In the genomic region with DNA sequence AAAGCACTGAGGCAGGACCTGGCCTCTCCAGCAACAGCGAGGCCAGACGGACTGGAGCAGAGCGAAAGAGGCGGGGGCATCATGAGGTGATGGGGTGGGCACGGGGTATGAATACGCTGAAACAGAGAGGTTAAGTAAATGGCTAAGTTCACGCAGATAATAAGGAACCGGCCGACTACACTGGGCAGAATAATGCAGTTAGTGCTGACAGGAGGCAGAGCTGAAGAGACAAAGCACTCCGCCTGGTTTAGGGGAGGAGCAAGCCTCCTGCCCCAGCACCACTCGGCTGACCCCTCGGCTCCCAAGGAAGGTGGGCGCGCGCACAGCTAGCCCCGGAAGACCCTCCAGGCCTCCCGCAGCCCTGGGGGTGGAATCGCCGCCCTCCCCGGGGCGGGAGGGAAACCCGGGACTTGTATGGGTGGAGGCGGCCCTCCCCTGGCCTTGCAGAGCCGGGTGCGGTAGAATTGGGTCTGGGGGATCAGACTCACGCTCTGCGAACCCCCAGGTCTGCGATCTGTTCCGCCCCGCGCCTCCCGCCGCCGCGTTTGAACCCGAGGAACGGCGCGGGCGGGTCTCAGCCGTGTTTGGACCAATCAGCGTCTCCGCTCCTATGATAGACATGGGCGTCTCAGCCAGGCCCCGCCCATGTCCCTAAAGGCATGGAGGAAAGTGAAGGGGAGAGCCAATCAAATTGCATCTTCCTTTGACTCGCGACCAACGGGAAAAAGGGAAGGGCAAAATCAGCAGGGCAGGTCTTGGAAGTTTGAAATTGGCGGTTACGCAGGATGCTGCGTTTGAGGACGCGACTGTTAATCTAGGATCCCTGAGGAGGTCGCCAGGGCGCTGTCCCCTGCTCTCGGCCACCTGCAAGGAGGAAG, we compare ENCODE assay signal across 8 cellular contexts. TPM values are rescaled to one million over a fixed set of nuclear protein-coding genes. Genes with fewer than 3 reads are reported as not detected.
A peak's percentile ranks its signal among the peaks of the same experiment; 100 is the strongest.
DNase-seq lines count a peak whose midpoint lies in the region; ATAC-seq, FAIRE-seq and TF ChIP-seq lines count a peak whose summit lies in the region.

A gene with protein sequence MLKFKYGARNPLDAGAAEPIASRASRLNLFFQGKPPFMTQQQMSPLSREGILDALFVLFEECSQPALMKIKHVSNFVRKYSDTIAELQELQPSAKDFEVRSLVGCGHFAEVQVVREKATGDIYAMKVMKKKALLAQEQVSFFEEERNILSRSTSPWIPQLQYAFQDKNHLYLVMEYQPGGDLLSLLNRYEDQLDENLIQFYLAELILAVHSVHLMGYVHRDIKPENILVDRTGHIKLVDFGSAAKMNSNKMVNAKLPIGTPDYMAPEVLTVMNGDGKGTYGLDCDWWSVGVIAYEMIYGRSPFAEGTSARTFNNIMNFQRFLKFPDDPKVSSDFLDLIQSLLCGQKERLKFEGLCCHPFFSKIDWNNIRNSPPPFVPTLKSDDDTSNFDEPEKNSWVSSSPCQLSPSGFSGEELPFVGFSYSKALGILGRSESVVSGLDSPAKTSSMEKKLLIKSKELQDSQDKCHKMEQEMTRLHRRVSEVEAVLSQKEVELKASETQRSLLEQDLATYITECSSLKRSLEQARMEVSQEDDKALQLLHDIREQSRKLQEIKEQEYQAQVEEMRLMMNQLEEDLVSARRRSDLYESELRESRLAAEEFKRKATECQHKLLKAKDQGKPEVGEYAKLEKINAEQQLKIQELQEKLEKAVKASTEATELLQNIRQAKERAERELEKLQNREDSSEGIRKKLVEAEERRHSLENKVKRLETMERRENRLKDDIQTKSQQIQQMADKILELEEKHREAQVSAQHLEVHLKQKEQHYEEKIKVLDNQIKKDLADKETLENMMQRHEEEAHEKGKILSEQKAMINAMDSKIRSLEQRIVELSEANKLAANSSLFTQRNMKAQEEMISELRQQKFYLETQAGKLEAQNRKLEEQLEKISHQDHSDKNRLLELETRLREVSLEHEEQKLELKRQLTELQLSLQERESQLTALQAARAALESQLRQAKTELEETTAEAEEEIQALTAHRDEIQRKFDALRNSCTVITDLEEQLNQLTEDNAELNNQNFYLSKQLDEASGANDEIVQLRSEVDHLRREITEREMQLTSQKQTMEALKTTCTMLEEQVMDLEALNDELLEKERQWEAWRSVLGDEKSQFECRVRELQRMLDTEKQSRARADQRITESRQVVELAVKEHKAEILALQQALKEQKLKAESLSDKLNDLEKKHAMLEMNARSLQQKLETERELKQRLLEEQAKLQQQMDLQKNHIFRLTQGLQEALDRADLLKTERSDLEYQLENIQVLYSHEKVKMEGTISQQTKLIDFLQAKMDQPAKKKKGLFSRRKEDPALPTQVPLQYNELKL (N-terminal part only) (minus strand): TSS at position 560 of the 878 bp plus-strand sequence. CDS start 1,152 bp downstream, outside the sequence.

- POLR2A ChIA-PET in RWPE1 (lab: Yijun Ruan, JAX; ENCODE audit: low non-redundant PET) = no interaction called here

- no peaks in the 10 kb centered on the region for H3K36me3 Mint-ChIP-seq in natural killer cell

- intact Hi-C loops in natural killer cell (cut with micrococcal nuclease) = no loop called here

- H3K4me3 Mint-ChIP-seq in natural killer cell = peak within 1 kb of the TSS; percentile 96

- H3K27me3 Mint-ChIP-seq in natural killer cell (ENCODE audit: low read depth in 2 of 2) = peaks cover 6 to 8% of the 10 kb centered on the region in 2 donors

- peak within 1 kb of the TSS in 1 of 2 donors; percentile 82 for H3K27ac Mint-ChIP-seq in natural killer cell

- peak; percentile 96 for FAIRE-seq in H54 (lab: Jason Lieb, UNC)

- H3K4me1 Mint-ChIP-seq in natural killer cell = peaks cover 16 to 17% of the 10 kb centered on the region in 2 donors

- peak within 1 kb of the TSS; percentile 78 for H3K27ac ChIP-seq in RWPE1

- peak; percentile 44 for TF ChIP-seq POLR2A in H54 (IDR thresholded peaks at IDR 0.05; ENCODE audit: low read depth, low read length)

- ATAC-seq in natural killer cell = peak; percentile 97 to 100 (median 99)

- no peaks in the 10 kb centered on the region for H3K9me3 Mint-ChIP-seq in natural killer cell

- DNase-seq in ELF-1 (ENCODE audit: low read depth, low spot score) (peak; percentile 98), H54 (ENCODE audit: insufficient read length, low spot score) (peak; percentile 83), LoVo (ENCODE audit: low spot score) (peak; percentile 98), RWPE1 (ENCODE audit: low spot score) (peak; percentile 98), fibroblast of peridontal ligament (ENCODE audit: extremely low read depth) (peak; percentile 95), natural killer cell (peak; percentile 77)
- peak; percentile 64 to 71 for DNase-seq in activated T-helper 1 cell treated with anti-CD3 and anti-CD28 coated beads, Interleukin-2, amount 50 U/mL, for 16 hours (ENCODE audit: low read depth in 1 of 2, low spot score in 1 of 2)
- DNase-seq in stimulated activated naive CD4-positive, alpha-beta T cell (lab: John Stamatoyannopoulos, UW) = peak; percentile 65 to 85 (median 79)

- CTCF ChIA-PET in RWPE1 (lab: Yijun Ruan, JAX) = no interaction called here

- no peak for TF ChIP-seq CTCF in RWPE1 (conservative IDR thresholded peaks at IDR 0.05; ENCODE audit: low read depth)
- TF ChIP-seq CTCF in natural killer cell (IDR thresholded peaks at IDR 0.05) = no peak

RNA-seq across cellular contexts. Expression of the gene that starts here (rescaled TPM):
- 1 to 10 TPM; 2.8 to 4.2 (median 3.6) TPM for total RNA-seq in natural killer cell

Comparison
In these comparisons a context has a peak if more than half of its experiments do, and no peak if none do; other contexts are left out.
1. Peak in every context shown above with its lines: DNase-seq, ATAC-seq and H3K27ac ChIP-seq.